Comparison of ENCODE assay signal across 22 cellular contexts in the genomic region with DNA sequence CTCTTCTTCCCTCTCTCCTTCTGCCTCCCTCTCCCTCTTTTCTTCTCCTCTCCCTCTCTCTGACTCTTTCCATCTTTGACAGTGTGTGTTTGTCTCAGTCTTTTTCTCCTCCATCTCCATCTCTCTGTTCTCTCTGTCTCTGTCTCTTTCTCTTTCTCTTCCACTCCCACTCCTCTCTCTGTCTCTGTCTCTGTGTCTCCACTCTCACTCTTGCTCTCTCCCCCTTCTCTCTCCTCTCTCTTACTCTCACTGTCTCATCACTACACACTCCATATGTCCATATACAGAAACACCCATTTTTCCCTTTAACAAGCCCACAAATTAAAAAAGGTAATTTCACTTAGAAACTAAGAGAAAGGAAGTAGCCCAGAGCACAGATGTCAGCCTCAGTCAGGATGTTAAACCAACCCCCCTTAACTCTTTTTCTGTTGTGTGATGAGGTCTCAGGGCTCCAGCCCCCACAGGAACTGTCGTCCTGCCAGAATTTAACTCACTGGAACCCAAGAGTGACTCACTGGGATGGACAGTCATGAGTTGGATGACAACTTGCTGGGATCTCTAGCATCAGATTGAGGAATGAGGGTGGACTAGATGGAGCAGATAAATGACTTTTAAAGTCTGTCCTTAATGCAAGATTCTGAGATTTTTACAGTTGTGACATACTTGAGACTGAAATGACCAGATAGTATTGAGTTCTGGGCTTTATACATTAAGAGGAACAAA. TPM values are rescaled to one million over a fixed set of nuclear protein-coding genes. Genes with fewer than 3 reads are reported as not detected.
DNase-seq lines count a peak whose midpoint lies in the region; ATAC-seq and TF ChIP-seq lines count a peak whose summit lies in the region.
"Had no signal": no experiment of that assay in that cellular context is flagged by ENCODE, and none has a peak within 500 bp of the region (broad histone marks: within the 10 kb centered on the region; RNA-seq: fewer than 3 reads in every experiment).

No MANE protein-coding gene starts in this region.

- H3K4me2 ChIP-seq in SK-N-SH = peak overlapping the region; percentile 32; the same call in 1 of the 2 replicates
- H3K4me2 ChIP-seq: neural progenitor cell had no signal

- H3K27ac ChIP-seq in SK-N-SH (ENCODE audit: low read depth in 2 of 2, low read length in 1 of 2) = peak overlapping the region in 1 of 2 experiments; percentile 74; a peak in 2 of 4 replicates
- H3K27ac ChIP-seq in esophagus muscularis mucosa (replicated peaks in 1 of 4) = no peak overlapping the region
- H3K27ac ChIP-seq: C4-2B, HL-60, neural progenitor cell, spleen, vagina had no signal

- no peaks in the 10 kb centered on the region for H3K9me2 ChIP-seq in SK-N-SH

- intact Hi-C loops in esophagus muscularis mucosa (cut with DNase I) = no loop called here

- POLR2A ChIA-PET in SK-N-SH (lab: Yijun Ruan, JAX) = no interaction called here

- no peak for TF ChIP-seq POLR2A in esophagus muscularis mucosa (IDR thresholded peaks at IDR 0.05; ENCODE audit: low read depth)

- H3K36me3 ChIP-seq in SK-N-SH (replicated peaks in 1 of 2; ENCODE audit: control insufficient read depth in 1 of 2, insufficient read depth in 2 of 2, low read length in 1 of 2) (no peaks in the 10 kb centered on the region), esophagus muscularis mucosa (no peaks in the 10 kb centered on the region)
- H3K36me3 ChIP-seq: HAP-1, heart right ventricle, neural progenitor cell, spleen, vagina had no signal

- no peaks in the 10 kb centered on the region for H4K20me1 ChIP-seq in SK-N-SH (ENCODE audit: insufficient read depth)

- CTCF ChIA-PET in SK-N-SH (lab: Yijun Ruan, JAX) = interaction anchor here (3.2 kb wide), 1 partner anchor 8 kb away, joined by 19 read pairs; no protein-coding TSS in a partner anchor

- H3K9me3 ChIP-seq in SK-N-SH (no peaks in the 10 kb centered on the region), esophagus muscularis mucosa (no peaks in the 10 kb centered on the region)
- H3K9me3 ChIP-seq: HAP-1, heart right ventricle, spleen, vagina had no signal

- DNase-seq in GM03348 (ENCODE audit: low spot score) (peak; percentile 54), SK-N-SH (no peak), fibroblast of mammary gland (ENCODE audit: low read depth) (peak; percentile 69), esophagus muscularis mucosa (ENCODE audit: extremely low spot score) (no peak), NCI-H187 (lab: John Stamatoyannopoulos, UW) (no peak)
- DNase-seq: activated T-cell treated with anti-CD3 and anti-CD28 coated beads, Interleukin-2, amount 50 U/mL, for 72 hours; heart right ventricle; NCI-H1092; NCI-H526; spleen; stimulated activated CD8-positive, alpha-beta memory T cell treated with anti-CD3 and anti-CD28 coated beads, Interleukin-4, amount 100 ng/mL, for 48 hours; T-helper 17 cell had no signal

- TF ChIP-seq CTCF in SK-N-SH (IDR thresholded peaks at IDR 0.05) (no peak), fibroblast of mammary gland (conservative IDR thresholded peaks at IDR 0.05; ENCODE audit: control insufficient read depth, insufficient read depth, low read depth, low read length) (no peak), esophagus muscularis mucosa (IDR thresholded peaks at IDR 0.05) (no peak)

- WGBS in SK-N-SH (ENCODE audit: low lambda C conversion rate) = 0% methylated on average over 1 of the region's 1 CpG
- WGBS in esophagus muscularis mucosa = 21% methylated on average over 1 of the region's 1 CpG

- no peak overlapping the region for H3K9ac ChIP-seq in SK-N-SH
- H3K9ac ChIP-seq: neural progenitor cell had no signal

- TF ChIP-seq EP300 in SK-N-SH (IDR thresholded peaks at IDR 0.05; ENCODE audit: borderline replicate concordance in 1 of 2, low read depth in 1 of 2, low read length in 1 of 2) (no peak), esophagus muscularis mucosa (IDR thresholded peaks at IDR 0.05) (no peak)

- H3K4me3 ChIP-seq in SK-N-SH (ENCODE audit: low read depth in 2 of 2, low read length in 1 of 2) (no peak overlapping the region), fibroblast of mammary gland (ENCODE audit: control insufficient read depth, low read depth, low read length) (no peak overlapping the region), esophagus muscularis mucosa (no peak overlapping the region)
- H3K4me3 ChIP-seq: HAP-1, heart right ventricle, K562, neural progenitor cell, spleen, vagina had no signal

- H2AFZ ChIP-seq in SK-N-SH (ENCODE audit: low read depth) = no peak overlapping the region
- H2AFZ ChIP-seq: neural progenitor cell had no signal

- ATAC-seq in GM21737 (IDR thresholded peaks at IDR 0.05; ENCODE audit: unreplicated experiment) (no peak), GM18517 (IDR thresholded peaks at IDR 0.05; ENCODE audit: unreplicated experiment) (no peak)
- ATAC-seq: activated T-cell treated with anti-CD3 and anti-CD28 coated beads, Interleukin-2, amount 50 U/mL, for 72 hours; heart right ventricle; K562; T-helper 17 cell had no signal

- no peaks in the 10 kb centered on the region for H3F3A ChIP-seq in SK-N-SH (replicated peaks; ENCODE audit: insufficient read depth)

- H3K4me1 ChIP-seq in SK-N-SH (ENCODE audit: control insufficient read depth in 1 of 2, insufficient read depth in 2 of 2, low read depth in 1 of 2, low read length in 1 of 2) (no peaks in the 10 kb centered on the region), esophagus muscularis mucosa (peaks cover 0 to 8% (median 5%) of the 10 kb centered on the region in 4 donors)
- H3K4me1 ChIP-seq: HAP-1, neural progenitor cell, spleen, vagina had no signal

- no peak for TF ChIP-seq RAD21 in SK-N-SH (IDR thresholded peaks at IDR 0.05; ENCODE audit: low read length)

- peaks cover 3% of the 10 kb centered on the region for H3K27me3 ChIP-seq in SK-N-SH (ENCODE audit: insufficient read depth)
- H3K27me3 ChIP-seq in esophagus muscularis mucosa = no peaks in the 10 kb centered on the region
- H3K27me3 ChIP-seq: neural progenitor cell, spleen, vagina had no signal

- H3K79me2 ChIP-seq in SK-N-SH (ENCODE audit: insufficient read depth) = no peaks in the 10 kb centered on the region

TF ChIP-seq in SK-N-SH, 30 proteins besides CTCF, POLR2A, EP300 and RAD21:
- TF ChIP-seq FOSL2 (IDR thresholded peaks at IDR 0.05; ENCODE audit: borderline replicate concordance, low read depth) (peak; percentile 65; the same call in 1 of the 2 replicates), NFIC (IDR thresholded peaks at IDR 0.05; ENCODE audit: borderline replicate concordance) (peak; percentile 35; the same call in 1 of the 2 replicates), CHD2 (IDR thresholded peaks at IDR 0.05; ENCODE audit: low read length, partially characterized antibody) (no peak), TCF12 (IDR thresholded peaks at IDR 0.05) (peak; percentile 19; the same call in 1 of the 2 replicates)
- TF ChIP-seq, protein P1, sequence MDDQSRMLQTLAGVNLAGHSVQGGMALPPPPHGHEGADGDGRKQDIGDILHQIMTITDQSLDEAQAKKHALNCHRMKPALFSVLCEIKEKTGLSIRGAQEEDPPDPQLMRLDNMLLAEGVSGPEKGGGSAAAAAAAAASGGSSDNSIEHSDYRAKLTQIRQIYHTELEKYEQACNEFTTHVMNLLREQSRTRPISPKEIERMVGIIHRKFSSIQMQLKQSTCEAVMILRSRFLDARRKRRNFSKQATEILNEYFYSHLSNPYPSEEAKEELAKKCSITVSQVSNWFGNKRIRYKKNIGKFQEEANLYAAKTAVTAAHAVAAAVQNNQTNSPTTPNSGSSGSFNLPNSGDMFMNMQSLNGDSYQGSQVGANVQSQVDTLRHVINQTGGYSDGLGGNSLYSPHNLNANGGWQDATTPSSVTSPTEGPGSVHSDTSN (IDR thresholded peaks at IDR 0.05) = 0 out of 2 replicates have a peak, but pooled peaks have one; percentile 12
TF ChIP-seq in SK-N-SH: peak in this region for 4.

RNA-seq across cellular contexts. Expression of a gene that starts 27.5 kb away (rescaled TPM):
- polyA plus RNA-seq in SK-N-SH (2012; rRNA removed) = not detected in 2 replicates
- polyA plus RNA-seq in SK-N-SH (2012; cell fraction: cytosol; rRNA removed) = not detected in 2 replicates
- polyA plus RNA-seq in SK-N-SH (2012; cell fraction: nucleus; rRNA removed) = 0.06 TPM in 1 of 2 replicates, not detected in the other
- total RNA-seq in esophagus muscularis mucosa = not detected
- total RNA-seq: activated T-cell treated with anti-CD3 and anti-CD28 coated beads, Interleukin-2, amount 50 U/mL, for 72 hours; heart right ventricle; K562; spleen; T-helper 17 cell; vagina had no signal
- polyA plus RNA-seq: esophagus, heart right ventricle, K562, keratinocyte, spleen had no signal

RNA-seq across cellular contexts. Expression of a gene that starts 40.0 kb away (rescaled TPM):
- polyA plus RNA-seq in SK-N-SH (2012; rRNA removed) = 0.13 and 0.15 TPM in 2 replicates
- polyA plus RNA-seq in SK-N-SH (2012; cell fraction: cytosol; rRNA removed) = 0.08 and 0.18 TPM in 2 replicates
- polyA plus RNA-seq in SK-N-SH (2012; cell fraction: nucleus; rRNA removed) = 0.32 and 0.48 TPM in 2 replicates
- not detected for total RNA-seq in esophagus muscularis mucosa
- total RNA-seq: activated T-cell treated with anti-CD3 and anti-CD28 coated beads, Interleukin-2, amount 50 U/mL, for 72 hours; heart right ventricle; K562; spleen; T-helper 17 cell; vagina had no signal
- polyA plus RNA-seq: esophagus, heart right ventricle, K562, keratinocyte, spleen had no signal

RNA-seq across cellular contexts. Expression of a gene that starts 43.5 kb away (rescaled TPM):
- 49.4 and 59.9 TPM in 2 replicates for polyA plus RNA-seq in SK-N-SH (2012; rRNA removed)
- polyA plus RNA-seq in SK-N-SH (2012; cell fraction: cytosol; rRNA removed) = 65.0 and 69.9 TPM in 2 replicates
- 30.5 and 35.2 TPM in 2 replicates for polyA plus RNA-seq in SK-N-SH (2012; cell fraction: nucleus; rRNA removed)
- total RNA-seq in esophagus muscularis mucosa = 10 to 100 TPM; 48.2 to 69.0 (median 60.6) TPM

Comparison
In these comparisons a context has a peak if more than half of its experiments do, and no peak if none do; other contexts are left out.
1. DNase-seq: peak in GM03348 (single experiment) and fibroblast of mammary gland (single experiment); none in SK-N-SH (single experiment), esophagus muscularis mucosa (single experiment) and NCI-H187 (0 of 2).